In genomic region chr13:112764028-112764427, GRCh38 we compare ENCODE assay signal across 15 cellular contexts.
"Had no signal": no experiment of that assay in that cellular context is flagged by ENCODE, and none has a peak within 500 bp of the region (broad histone marks: within the 10 kb centered on the region; RNA-seq: fewer than 3 reads in every experiment).

No MANE protein-coding gene starts in this region.

- ATAC-seq: activated CD4-positive, CD25-positive, alpha-beta regulatory T cell treated with anti-CD3 and anti-CD28 coated beads, Interleukin-2, amount 50 U/mL, for 24 hours; heart right ventricle; left colon; psoas muscle had no signal

- H3K36me3 Mint-ChIP-seq: naive B cell had no signal

- H3K27ac ChIP-seq: heart right ventricle, psoas muscle, right atrium auricular region, spleen had no signal

- H3K27ac Mint-ChIP-seq: activated CD4-positive, alpha-beta memory T cell treated with anti-CD3 and anti-CD28 coated beads, Interleukin-2, amount 10 ng/mL, durations not matched to agents 7 days and 5 days; activated CD4-positive, alpha-beta T cell treated with anti-CD3 and anti-CD28 coated beads, Interleukin-2, amount 10 ng/mL, durations not matched to agents 24 days and 14 days had no signal

- H3K27me3 Mint-ChIP-seq: activated CD4-positive, alpha-beta memory T cell treated with anti-CD3 and anti-CD28 coated beads, Interleukin-2, amount 10 ng/mL, durations not matched to agents 7 days and 5 days; activated CD4-positive, alpha-beta T cell treated with anti-CD3 and anti-CD28 coated beads, Interleukin-2, amount 10 ng/mL, durations not matched to agents 24 days and 14 days; naive B cell had no signal

- H3K4me3 Mint-ChIP-seq: activated CD4-positive, alpha-beta memory T cell treated with anti-CD3 and anti-CD28 coated beads, Interleukin-2, amount 10 ng/mL, durations not matched to agents 7 days and 5 days; activated CD4-positive, alpha-beta T cell treated with anti-CD3 and anti-CD28 coated beads, Interleukin-2, amount 10 ng/mL, durations not matched to agents 24 days and 14 days; naive B cell; neural crest cell had no signal

- H3K9me3 ChIP-seq: psoas muscle, right atrium auricular region, spleen had no signal

- H3K4me3 ChIP-seq: heart right ventricle, psoas muscle, right atrium auricular region, spleen had no signal

- DNase-seq: activated CD4-positive, alpha-beta memory T cell treated with anti-CD3 and anti-CD28 coated beads, Interleukin-2, amount 10 ng/mL, durations not matched to agents 7 days and 5 days; activated CD4-positive, alpha-beta T cell treated with anti-CD3 and anti-CD28 coated beads, Interleukin-2, amount 10 ng/mL, durations not matched to agents 24 days and 14 days; activated T-cell treated with anti-CD3 and anti-CD28 coated beads for 4 hours; cortex of kidney; heart right ventricle; islet precursor cell; left colon; naive B cell; psoas muscle; spleen; stimulated activated CD4-positive, alpha-beta T cell treated with anti-CD3 and anti-CD28 coated beads, Interleukin-4, amount 100 ng/mL, for 1 hour; stimulated activated naive CD4-positive, alpha-beta T cell treated with Interleukin-2 at 50 U/mL for 16 hours had no signal

- H3K36me3 ChIP-seq: right atrium auricular region had no signal

- H3K27me3 ChIP-seq: heart right ventricle, right atrium auricular region, spleen had no signal

- H3K9me3 Mint-ChIP-seq: activated CD4-positive, alpha-beta T cell treated with anti-CD3 and anti-CD28 coated beads, Interleukin-2, amount 10 ng/mL, durations not matched to agents 24 days and 14 days; neural crest cell had no signal
